Comparison of ENCODE assay signal across 15 cellular contexts in the genomic region with DNA sequence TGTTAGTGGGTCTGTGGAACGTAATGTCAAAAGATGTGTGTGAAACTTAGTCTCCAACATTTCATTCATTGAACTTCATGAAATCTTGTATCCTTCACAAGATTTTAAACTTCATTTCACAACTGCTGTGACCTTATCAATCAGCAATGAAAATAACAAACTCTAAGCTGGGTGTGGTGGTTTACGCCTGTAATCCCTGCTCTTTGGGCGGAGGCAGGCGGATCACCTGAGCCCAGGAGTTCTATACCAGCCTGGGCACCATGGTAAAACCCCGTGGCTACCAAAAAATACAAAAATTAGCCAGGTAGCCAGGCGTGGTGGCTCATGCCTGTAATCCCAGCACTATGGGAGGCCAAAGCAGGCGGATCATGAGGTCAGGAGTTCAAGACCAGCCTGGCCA.
"Had no signal": no experiment of that assay in that cellular context is flagged by ENCODE, and none has a peak within 500 bp of the region (broad histone marks: within the 10 kb centered on the region; RNA-seq: fewer than 3 reads in every experiment).

No MANE protein-coding gene starts in this region.

- DNase-seq: activated CD4-positive, alpha-beta T cell treated with anti-CD3 and anti-CD28 coated beads, Interleukin-2, amount 50 U/mL, for 4 hours; activated T-cell treated with anti-CD3 and anti-CD28 coated beads, Interleukin-2, amount 50 U/mL, for 72 hours; amniotic stem cell; foreskin melanocyte; glutamatergic neuron; nephron progenitor cell; right cardiac atrium; stimulated activated CD4-positive, alpha-beta T cell treated with anti-CD3 and anti-CD28 coated beads, Interleukin-4, amount 100 ng/mL, for 24 hours; T-helper 17 cell; testis; WERI-Rb-1 had no signal

- ATAC-seq: activated T-cell treated with anti-CD3 and anti-CD28 coated beads, Interleukin-2, amount 50 U/mL, for 72 hours; left lobe of liver; right cardiac atrium; stimulated activated effector memory CD8-positive, alpha-beta T cell treated with anti-CD3 and anti-CD28 coated beads, Interleukin-12 subunit alpha, Interleukin-12 subunit beta, amount 100 ng/mL, for 72 hours; T-helper 17 cell had no signal

- H3K27ac ChIP-seq: testis, WERI-Rb-1 had no signal

- H3K27me3 ChIP-seq: testis had no signal

- H3K4me3 ChIP-seq: lung, prostate gland, testis had no signal

- H3K9me3 ChIP-seq: prostate gland, testis had no signal

- H3K36me3 ChIP-seq: prostate gland, WERI-Rb-1 had no signal

- H3K4me1 ChIP-seq: prostate gland had no signal
